In genomic region chr15:100601628-100602063, GRCh38 we compare ENCODE assay signal across 8 cellular contexts. TPM values are rescaled to one million over a fixed set of nuclear protein-coding genes. Genes with fewer than 3 reads are reported as not detected.
A peak's percentile ranks its signal among the peaks of the same experiment; 100 is the strongest.
DNase-seq lines count a peak whose midpoint lies in the region; ATAC-seq and TF ChIP-seq lines count a peak whose summit lies in the region.
"Had no signal": no experiment of that assay in that cellular context is flagged by ENCODE, and none has a peak within 500 bp of the region (broad histone marks: within the 10 kb centered on the region; RNA-seq: fewer than 3 reads in every experiment).

No MANE protein-coding gene starts in this region.

- H3K36me3 Mint-ChIP-seq in central memory CD8-positive, alpha-beta T cell (ENCODE audit: insufficient read depth) = peaks cover 15% of the 10 kb centered on the region
- H3K36me3 Mint-ChIP-seq in naive thymus-derived CD4-positive, alpha-beta T cell = peaks cover 0 to 28% (median 16%) of the 10 kb centered on the region in 5 donors
- peaks cover 26 to 30% of the 10 kb centered on the region in 2 donors for H3K36me3 Mint-ChIP-seq in CD14-positive monocyte

- H3K4me3 ChIP-seq in naive thymus-derived CD4-positive, alpha-beta T cell (ENCODE audit: low read length) = peak overlapping the region; percentile 97

- H3K27ac Mint-ChIP-seq in central memory CD8-positive, alpha-beta T cell (ENCODE audit: low read depth) = no peak overlapping the region
- no peak overlapping the region for H3K27ac Mint-ChIP-seq in naive thymus-derived CD4-positive, alpha-beta T cell
- H3K27ac Mint-ChIP-seq in CD14-positive monocyte = no peak overlapping the region
- H3K27ac Mint-ChIP-seq: stimulated activated naive CD8-positive, alpha-beta T cell treated with anti-CD3 and anti-CD28 coated beads, Interleukin-15, Interleukin-2, amounts not matched to agents 100 ng/mL and 50 ng/mL, for 24 hours had no signal

- peak overlapping the region; percentile 91 for H3K27ac ChIP-seq in naive thymus-derived CD4-positive, alpha-beta T cell (ENCODE audit: low read depth, low read length)

- CTCF ChIA-PET in naive thymus-derived CD4-positive, alpha-beta T cell (lab: Charles Lee) = interaction anchor here (1.9 to 2.0 kb wide), 2 partner anchors 252 to 263 kb away, joined by 4 to 8 read pairs; no protein-coding TSS in a partner anchor

- H3K9me3 Mint-ChIP-seq in central memory CD8-positive, alpha-beta T cell = no peaks in the 10 kb centered on the region
- peaks cover 0 to 2% (median 0%) of the 10 kb centered on the region in 11 donors for H3K9me3 Mint-ChIP-seq in naive thymus-derived CD4-positive, alpha-beta T cell
- H3K9me3 Mint-ChIP-seq in CD14-positive monocyte = no peaks in the 10 kb centered on the region
- H3K9me3 Mint-ChIP-seq: stimulated activated naive CD8-positive, alpha-beta T cell treated with anti-CD3 and anti-CD28 coated beads, Interleukin-15, Interleukin-2, amounts not matched to agents 100 ng/mL and 50 ng/mL, for 24 hours had no signal

- TF ChIP-seq CTCF in CD14-positive monocyte (IDR thresholded peaks at IDR 0.05) = no peak

- H3K36me3 ChIP-seq in naive thymus-derived CD4-positive, alpha-beta T cell (ENCODE audit: control insufficient read depth in 2 of 3, insufficient read depth in 3 of 3, low read length in 3 of 3) = peaks cover 0 to 20% (median 0%) of the 10 kb centered on the region in 3 experiments

- H3K4me1 ChIP-seq in naive thymus-derived CD4-positive, alpha-beta T cell (ENCODE audit: control insufficient read depth in 2 of 2, insufficient read depth in 2 of 2, low read length in 2 of 2) = peaks cover 36 to 55% of the 10 kb centered on the region in 2 donors

- no peaks in the 10 kb centered on the region for H3K27me3 Mint-ChIP-seq in central memory CD8-positive, alpha-beta T cell
- H3K27me3 Mint-ChIP-seq in naive thymus-derived CD4-positive, alpha-beta T cell = peaks cover 0 to 2% (median 0%) of the 10 kb centered on the region in 5 donors
- peaks cover 0 to 1% (median 0%) of the 10 kb centered on the region in 3 donors for H3K27me3 Mint-ChIP-seq in CD14-positive monocyte (ENCODE audit: low read depth in 3 of 3)
- H3K27me3 Mint-ChIP-seq: stimulated activated naive CD8-positive, alpha-beta T cell treated with anti-CD3 and anti-CD28 coated beads, Interleukin-15, Interleukin-2, amounts not matched to agents 100 ng/mL and 50 ng/mL, for 24 hours had no signal

- POLR2A ChIA-PET in naive thymus-derived CD4-positive, alpha-beta T cell (lab: Charles Lee) = interaction anchor here (0.9 to 2.2 kb wide), 7 partner anchors 8 to 676 kb away, joined by 3 to 11 read pairs (median 8); no protein-coding TSS in a partner anchor

- no peak overlapping the region for H3K4me3 Mint-ChIP-seq in central memory CD8-positive, alpha-beta T cell
- H3K4me3 Mint-ChIP-seq in naive thymus-derived CD4-positive, alpha-beta T cell = no peak overlapping the region
- H3K4me3 Mint-ChIP-seq in CD14-positive monocyte = no peak overlapping the region
- H3K4me3 Mint-ChIP-seq: stimulated activated naive CD8-positive, alpha-beta T cell treated with anti-CD3 and anti-CD28 coated beads, Interleukin-15, Interleukin-2, amounts not matched to agents 100 ng/mL and 50 ng/mL, for 24 hours had no signal

- no peak for DNase-seq in central memory CD8-positive, alpha-beta T cell (ENCODE audit: low spot score in 2 of 2)
- DNase-seq in naive thymus-derived CD4-positive, alpha-beta T cell = no peak
- DNase-seq in NCI-H2081 (lab: John Stamatoyannopoulos, UW) (no peak), CD14-positive monocyte (ENCODE audit: low spot score) (no peak)
- DNase-seq in activated CD8-positive, alpha-beta memory T cell treated with anti-CD3 and anti-CD28 coated beads for 24 hours = no peak

- H3K27me3 ChIP-seq in naive thymus-derived CD4-positive, alpha-beta T cell (ENCODE audit: control insufficient read depth in 2 of 2, insufficient read depth in 2 of 2, low read length in 2 of 2) = no peaks in the 10 kb centered on the region

- ATAC-seq in GM19455 (IDR thresholded peaks at IDR 0.05; ENCODE audit: unreplicated experiment) (peak; percentile 19), HG03342 (IDR thresholded peaks at IDR 0.05; ENCODE audit: unreplicated experiment) (peak; percentile 3)
- ATAC-seq in central memory CD8-positive, alpha-beta T cell (replicated peaks; ENCODE audit: extremely low read depth, poor library complexity, severe bottlenecking) = peak; percentile 13
- peak; percentile 1 for ATAC-seq in naive thymus-derived CD4-positive, alpha-beta T cell

- H3K4me1 Mint-ChIP-seq in central memory CD8-positive, alpha-beta T cell = peaks cover 46% of the 10 kb centered on the region
- peaks cover 34 to 71% (median 42%) of the 10 kb centered on the region in 7 donors for H3K4me1 Mint-ChIP-seq in naive thymus-derived CD4-positive, alpha-beta T cell
- H3K4me1 Mint-ChIP-seq in CD14-positive monocyte = peaks cover 31% of the 10 kb centered on the region

- intact Hi-C loops in naive thymus-derived CD4-positive, alpha-beta T cell (cut with micrococcal nuclease) = loop anchor here (1.0 to 10.0 kb wide), 15 partner anchors 29 to 1954 kb away; partner anchors contain the start of genes LRRC28 (in 2 of the 2), LYSMD4 (in 2 of the 2), SNRPA1 (in 2 of the 2) and TARS3 (in 2 of the 2)
- intact Hi-C loops in CD14-positive monocyte (cut with micrococcal nuclease) = loop anchor here (5.0 to 10.0 kb wide), 4 partner anchors 254 to 1123 kb away; partner anchors contain the start of genes SELENOS (in 1 of the 2), TARS3 (in 1 of the 2) and TM2D3 (in 1 of the 2)

- no peaks in the 10 kb centered on the region for H3K9me3 ChIP-seq in naive thymus-derived CD4-positive, alpha-beta T cell (ENCODE audit: control insufficient read depth in 2 of 3, low read length in 3 of 3)

RNA-seq across cellular contexts. Expression of gene LINS1, which starts 0.3 kb away (rescaled TPM):
- 100 to 1,000 TPM in 1 of 5 experiments, 10 to 100 TPM in 4; 50.7 to 116 (median 76.9) TPM for total RNA-seq in naive thymus-derived CD4-positive, alpha-beta T cell
- polyA plus RNA-seq in naive thymus-derived CD4-positive, alpha-beta T cell = 100 to 1,000 TPM in 1 of 2 donors, 10 to 100 TPM in 1; 98.1 to 104 TPM
- polyA plus RNA-seq in CD14-positive monocyte = 1 to 10 TPM; 4.2 to 8.8 TPM

RNA-seq across cellular contexts. Expression of gene ASB7, which starts 0.7 kb away (rescaled TPM):
- total RNA-seq in naive thymus-derived CD4-positive, alpha-beta T cell = 10 to 100 TPM; 15.4 to 27.2 (median 18.9) TPM
- 10 to 100 TPM; 11.8 to 17.6 TPM for polyA plus RNA-seq in naive thymus-derived CD4-positive, alpha-beta T cell
- 1 to 10 TPM; 5.3 to 7.6 TPM for polyA plus RNA-seq in CD14-positive monocyte

Comparison
In these comparisons a context has a peak if more than half of its experiments do, and no peak if none do; other contexts are left out.
1. RNA of gene LINS1, which starts 0.3 kb away (polyA plus RNA-seq): 98.1 to 104 TPM in naive thymus-derived CD4-positive, alpha-beta T cell; 4.2 to 8.8 TPM in CD14-positive monocyte; every median in the first group is over 10 times any median in the second.
2. Peak in every context shown above with its lines, with median percentiles within 50 percentile points of each other: ATAC-seq.